8 cellular contexts compared by ENCODE assay signal in genomic region chr19:40718774-40719391, GRCh38. TPM values are rescaled to one million over a fixed set of nuclear protein-coding genes. Genes with fewer than 3 reads are reported as not detected.
DNase-seq lines count a peak whose midpoint lies in the region; ATAC-seq and TF ChIP-seq lines count a peak whose summit lies in the region.

No MANE protein-coding gene starts in this region.

- 5 to 12% (median 6%) methylated on average over 8 to 16 of the region's 16 CpGs for WGBS in heart left ventricle, 4 donors
- WGBS in prostate gland: 3% methylated on average over 16 of the region's 16 CpGs

- H3K9me3 Mint-ChIP-seq in activated naive CD8-positive, alpha-beta T cell treated with anti-CD3 and anti-CD28 coated beads, Interleukin-2, amount 10 ng/mL, durations not matched to agents 7 days and 5 days: no peaks in the 10 kb centered on the region

- H3K79me2 ChIP-seq in KMS-11 (ENCODE audit: insufficient read depth, low read depth): peaks cover 8% of the 10 kb centered on the region; the same call in 1 of the 2 replicates

- H3K27me3 ChIP-seq in KMS-11 (ENCODE audit: insufficient read depth, low read depth): no peaks in the 10 kb centered on the region
- no peaks in the 10 kb centered on the region for H3K27me3 ChIP-seq in heart left ventricle
- H3K27me3 ChIP-seq in prostate gland (replicated peaks; ENCODE audit: insufficient read depth): no peaks in the 10 kb centered on the region

- TF ChIP-seq CTCF in KMS-11 (conservative IDR thresholded peaks at IDR 0.05; ENCODE audit: low read depth, low read length): no peak
- TF ChIP-seq CTCF in heart left ventricle (IDR thresholded peaks at IDR 0.05): no peak
- TF ChIP-seq CTCF in prostate gland (IDR thresholded peaks at IDR 0.05): peak in 2 of 4 experiments; percentile 2 to 21

- H3K36me3 ChIP-seq in KMS-11 (ENCODE audit: insufficient read depth) (no peaks in the 10 kb centered on the region), heart left ventricle (peaks cover 0 to 13% (median 5%) of the 10 kb centered on the region in 9 donors), prostate gland (no peaks in the 10 kb centered on the region)

- ATAC-seq in activated naive CD8-positive, alpha-beta T cell treated with anti-CD3 and anti-CD28 coated beads, Interleukin-2, amount 10 ng/mL, durations not matched to agents 7 days and 5 days (ENCODE audit: low read depth): no peak
- ATAC-seq in heart left ventricle (no peak), GM21360 (IDR thresholded peaks at IDR 0.05; ENCODE audit: unreplicated experiment) (no peak), GM21423 (IDR thresholded peaks at IDR 0.05; ENCODE audit: unreplicated experiment) (no peak)

- H3K27ac Mint-ChIP-seq in activated naive CD8-positive, alpha-beta T cell treated with anti-CD3 and anti-CD28 coated beads, Interleukin-2, amount 10 ng/mL, durations not matched to agents 7 days and 5 days: peak overlapping the region; percentile 32

- H3K4me1 Mint-ChIP-seq in activated naive CD8-positive, alpha-beta T cell treated with anti-CD3 and anti-CD28 coated beads, Interleukin-2, amount 10 ng/mL, durations not matched to agents 7 days and 5 days: peaks cover 43% of the 10 kb centered on the region

- no peaks in the 10 kb centered on the region for H3K27me3 Mint-ChIP-seq in activated naive CD8-positive, alpha-beta T cell treated with anti-CD3 and anti-CD28 coated beads, Interleukin-2, amount 10 ng/mL, durations not matched to agents 7 days and 5 days

- H3K4me3 ChIP-seq in KMS-11 (IDR thresholded peaks at IDR 0.05; ENCODE audit: insufficient read depth, low read depth, low read length) (no peak overlapping the region), heart left ventricle (peak overlapping the region; percentile 65 to 98 (median 82)), prostate gland (peak overlapping the region; percentile 79 to 85)

- H3K36me3 Mint-ChIP-seq in activated naive CD8-positive, alpha-beta T cell treated with anti-CD3 and anti-CD28 coated beads, Interleukin-2, amount 10 ng/mL, durations not matched to agents 7 days and 5 days: peaks cover 11% of the 10 kb centered on the region

- H4K20me1 ChIP-seq in KMS-11 (ENCODE audit: insufficient read depth): no peaks in the 10 kb centered on the region

- TF ChIP-seq POLR2A in heart left ventricle (IDR thresholded peaks at IDR 0.05) (peak in 1 of 2 donors; percentile 22), prostate gland (IDR thresholded peaks at IDR 0.05) (peak; percentile 74)

- DNase-seq in ELF-1 (ENCODE audit: low read depth, low spot score): peak; percentile 73
- peak; percentile 41 for DNase-seq in activated naive CD8-positive, alpha-beta T cell treated with anti-CD3 and anti-CD28 coated beads, Interleukin-2, amount 10 ng/mL, durations not matched to agents 7 days and 5 days
- peak in 4 of 5 donors; percentile 40 to 74 (median 56) for DNase-seq in heart left ventricle
- DNase-seq in prostate gland (ENCODE audit: low spot score): peak; percentile 94
- no peak for DNase-seq in stimulated activated CD4-positive, alpha-beta T cell treated with anti-CD3 and anti-CD28 coated beads, Interleukin-2, amount 100 ng/mL, for 48 hours

- no peaks in the 10 kb centered on the region for H3K9me3 ChIP-seq in heart left ventricle
- no peaks in the 10 kb centered on the region for H3K9me3 ChIP-seq in prostate gland

- peak overlapping the region; percentile 33; the same call in 1 of the 2 replicates for H2AFZ ChIP-seq in KMS-11 (ENCODE audit: low read depth)

- H3K4me1 ChIP-seq in KMS-11 (ENCODE audit: low read depth, poor library complexity, severe bottlenecking) (peaks cover 53% of the 10 kb centered on the region), heart left ventricle (peaks cover 9 to 77% (median 59%) of the 10 kb centered on the region in 12 donors), prostate gland (replicated peaks) (no peaks in the 10 kb centered on the region)

- H3K27ac ChIP-seq in KMS-11 (no peak overlapping the region), heart left ventricle (peak overlapping the region; percentile 95 to 99 (median 97)), prostate gland (peak overlapping the region; percentile 99 to 100)

- peak overlapping the region; percentile 95 for H3K4me2 ChIP-seq in KMS-11

- peak overlapping the region; percentile 78 for H3K4me3 Mint-ChIP-seq in activated naive CD8-positive, alpha-beta T cell treated with anti-CD3 and anti-CD28 coated beads, Interleukin-2, amount 10 ng/mL, durations not matched to agents 7 days and 5 days

- peak overlapping the region; percentile 40; the same call in 1 of the 2 replicates for H3K9ac ChIP-seq in KMS-11

- POLR2A ChIA-PET in activated naive CD8-positive, alpha-beta T cell treated with anti-CD3 and anti-CD28 coated beads, Interleukin-2, amount 10 ng/mL, durations not matched to agents 7 days and 5 days (lab: Charles Lee): interaction anchor here (1.0 to 1.4 kb wide), 2 partner anchors 30 to 32 kb away, joined by 3 to 8 read pairs; partner anchors contain the start of genes ACTMAP and SNRPA

- intact Hi-C loops in heart left ventricle (cut with DNase I): loop anchor here in 5 of 10 donors (1.0 to 10.0 kb wide), 5 partner anchors 30 to 98 kb away; no protein-coding TSS in a partner anchor
- intact Hi-C loops in prostate gland (cut with DNase I): no loop called here

RNA-seq across cellular contexts. Expression of gene ITPKC, which starts 2.0 kb away (rescaled TPM):
- total RNA-seq in activated naive CD8-positive, alpha-beta T cell treated with anti-CD3 and anti-CD28 coated beads, Interleukin-2, amount 10 ng/mL, durations not matched to agents 7 days and 5 days: 1 to 10 TPM; 7.1 TPM
- 10 to 100 TPM in 3 of 9 donors, 1 to 10 TPM in 6; 6.9 to 27.3 (median 8.9) TPM for total RNA-seq in heart left ventricle
- polyA plus RNA-seq in heart left ventricle: 10 to 100 TPM; 13.0 to 22.7 TPM
- 10 to 100 TPM; 40.8 to 44.5 TPM for total RNA-seq in prostate gland

RNA-seq across cellular contexts. Expression of gene COQ8B, which starts 2.2 kb away (rescaled TPM):
- total RNA-seq in activated naive CD8-positive, alpha-beta T cell treated with anti-CD3 and anti-CD28 coated beads, Interleukin-2, amount 10 ng/mL, durations not matched to agents 7 days and 5 days: 10 to 100 TPM; 35.8 to 36.8 TPM
- total RNA-seq in heart left ventricle: 10 to 100 TPM; 18.2 to 49.7 (median 27.8) TPM
- polyA plus RNA-seq in heart left ventricle: 10 to 100 TPM; 25.1 to 38.3 TPM
- total RNA-seq in prostate gland: 10 to 100 TPM; 61.2 to 64.4 TPM

RNA-seq across cellular contexts. Expression of gene NUMBL, which starts 28.4 kb away (rescaled TPM):
- total RNA-seq in activated naive CD8-positive, alpha-beta T cell treated with anti-CD3 and anti-CD28 coated beads, Interleukin-2, amount 10 ng/mL, durations not matched to agents 7 days and 5 days: 10 to 100 TPM in 1 of 2 experiments, 1 to 10 TPM in 1; 9.9 to 11.7 TPM
- total RNA-seq in heart left ventricle: 10 to 100 TPM in 5 of 9 donors, 1 to 10 TPM in 4; 7.3 to 29.1 (median 10.6) TPM
- polyA plus RNA-seq in heart left ventricle: 10 to 100 TPM in 1 of 2 donors, 1 to 10 TPM in 1; 8.4 to 11.7 TPM
- total RNA-seq in prostate gland: 100 to 1,000 TPM in 1 of 2 donors, 10 to 100 TPM in 1; 24.3 to 102 TPM

RNA-seq across cellular contexts. Expression of gene ACTMAP, which starts 31.4 kb away (rescaled TPM):
- total RNA-seq in activated naive CD8-positive, alpha-beta T cell treated with anti-CD3 and anti-CD28 coated beads, Interleukin-2, amount 10 ng/mL, durations not matched to agents 7 days and 5 days: 10 to 100 TPM; 13.5 to 15.6 TPM
- total RNA-seq in heart left ventricle (10 to 100 TPM in 3 of 9 donors, 1 to 10 TPM in 6; 4.2 to 11.1 (median 8.6) TPM), prostate gland (10 to 100 TPM in 1 of 2 donors, 1 to 10 TPM in 1; 4.4 to 25.2 TPM)
- 1 to 10 TPM; 4.5 to 7.7 TPM for polyA plus RNA-seq in heart left ventricle

RNA-seq across cellular contexts. Expression of gene SNRPA, which starts 32.1 kb away (rescaled TPM):
- total RNA-seq in activated naive CD8-positive, alpha-beta T cell treated with anti-CD3 and anti-CD28 coated beads, Interleukin-2, amount 10 ng/mL, durations not matched to agents 7 days and 5 days: 100 to 1,000 TPM; 145 to 157 TPM
- total RNA-seq in heart left ventricle (10 to 100 TPM; 22.5 to 50.2 (median 31.6) TPM), prostate gland (10 to 100 TPM; 70.3 to 92.2 TPM)
- polyA plus RNA-seq in heart left ventricle: 10 to 100 TPM; 23.5 to 32.3 TPM

Comparison
In these comparisons a context has a peak if more than half of its experiments do, and no peak if none do; other contexts are left out.
1. DNase-seq: peak in ELF-1 (single experiment), activated naive CD8-positive, alpha-beta T cell treated with anti-CD3 and anti-CD28 coated beads, Interleukin-2, amount 10 ng/mL, durations not matched to agents 7 days and 5 days (single experiment), heart left ventricle (4 of 5) and prostate gland (single experiment); none in stimulated activated CD4-positive, alpha-beta T cell treated with anti-CD3 and anti-CD28 coated beads, Interleukin-2, amount 100 ng/mL, for 48 hours (0 of 2).